Comparison of ENCODE assay signal across 22 cellular contexts in genomic region chr1:76162254-76162653, GRCh38.
DNase-seq lines count a peak whose midpoint lies in the region; ATAC-seq and TF ChIP-seq lines count a peak whose summit lies in the region.
"Had no signal": no experiment of that assay in that cellular context is flagged by ENCODE, and none has a peak within 500 bp of the region (broad histone marks: within the 10 kb centered on the region; RNA-seq: fewer than 3 reads in every experiment).

No MANE protein-coding gene starts in this region.

- no peaks in the 10 kb centered on the region for H3K9me3 ChIP-seq in body of pancreas
- H3K9me3 ChIP-seq: BE2C had no signal

- intact Hi-C loops in body of pancreas (cut with DNase I) = no loop called here

- H3K27ac ChIP-seq in body of pancreas = no peak overlapping the region

- no peak overlapping the region for H3K4me3 Mint-ChIP-seq in stimulated activated naive B cell treated with anti-CD40 and anti-IgM and Interleukin-4, amounts not matched to agents 10 μg/mL and 1 μg/mL and 100 μg/mL, for 72 hours
- H3K4me3 Mint-ChIP-seq: CD4-positive, CD25-positive, alpha-beta regulatory T cell; CD8-positive, alpha-beta memory T cell; HFFc6 had no signal

- ATAC-seq in stimulated activated naive B cell treated with anti-CD40 and anti-IgM and Interleukin-4, amounts not matched to agents 10 μg/mL and 1 μg/mL and 100 μg/mL, for 72 hours (replicated peaks) = peak; percentile 59 to 69
- ATAC-seq in HG02981 (IDR thresholded peaks at IDR 0.05; ENCODE audit: unreplicated experiment) (no peak), body of pancreas (no peak)
- ATAC-seq: GM12878, HCT116 had no signal

- no peaks in the 10 kb centered on the region for H3K27me3 ChIP-seq in body of pancreas
- H3K27me3 ChIP-seq: BE2C had no signal

- no peak for TF ChIP-seq CTCF in body of pancreas (IDR thresholded peaks at IDR 0.05)

- DNase-seq in NCI-H2171 treated with DMSO at 0.1 percent for 48 hours (lab: John Stamatoyannopoulos, UW) (peak; percentile 35), NCI-H2171 (lab: John Stamatoyannopoulos, UW) (no peak), NCI-H146 treated with DMSO at 0.1 percent for 48 hours (lab: John Stamatoyannopoulos, UW; ENCODE audit: unreplicated experiment) (peak; percentile 38), NCI-H774 (lab: John Stamatoyannopoulos, UW) (peak; percentile 43), body of pancreas (no peak)
- DNase-seq in stimulated activated naive B cell treated with anti-CD40 and anti-IgM and Interleukin-4, amounts not matched to agents 10 μg/mL and 1 μg/mL and 100 μg/mL, for 72 hours = no peak
- DNase-seq: ACHN; BE2C; C1 segment of cervical spinal cord; CD4-positive, CD25-positive, alpha-beta regulatory T cell; CD8-positive, alpha-beta memory T cell; COR-L47; DMS153; DND-41; EL; GOT3; H7; HFFc6 had no signal

- H3K4me1 ChIP-seq in body of pancreas = no peaks in the 10 kb centered on the region
- H3K4me1 ChIP-seq: BE2C had no signal

- no peaks in the 10 kb centered on the region for H3K36me3 ChIP-seq in body of pancreas (replicated peaks in 1 of 2; ENCODE audit: insufficient read depth in 1 of 2, low read depth in 2 of 2)
- H3K36me3 ChIP-seq: BE2C had no signal

- H3K27me3 Mint-ChIP-seq in stimulated activated naive B cell treated with anti-CD40 and anti-IgM and Interleukin-4, amounts not matched to agents 10 μg/mL and 1 μg/mL and 100 μg/mL, for 72 hours = no peaks in the 10 kb centered on the region
- H3K27me3 Mint-ChIP-seq: CD4-positive, CD25-positive, alpha-beta regulatory T cell; CD8-positive, alpha-beta memory T cell had no signal

- H3K36me3 Mint-ChIP-seq in stimulated activated naive B cell treated with anti-CD40 and anti-IgM and Interleukin-4, amounts not matched to agents 10 μg/mL and 1 μg/mL and 100 μg/mL, for 72 hours = peaks cover 13 to 14% of the 10 kb centered on the region in 2 donors
- H3K36me3 Mint-ChIP-seq: CD4-positive, CD25-positive, alpha-beta regulatory T cell; CD8-positive, alpha-beta memory T cell had no signal

- peaks cover 8% of the 10 kb centered on the region in 2 donors for H3K9me3 Mint-ChIP-seq in stimulated activated naive B cell treated with anti-CD40 and anti-IgM and Interleukin-4, amounts not matched to agents 10 μg/mL and 1 μg/mL and 100 μg/mL, for 72 hours
- H3K9me3 Mint-ChIP-seq: HFFc6 had no signal

- H3K27ac Mint-ChIP-seq in stimulated activated naive B cell treated with anti-CD40 and anti-IgM and Interleukin-4, amounts not matched to agents 10 μg/mL and 1 μg/mL and 100 μg/mL, for 72 hours = no peak overlapping the region
- H3K27ac Mint-ChIP-seq: CD4-positive, CD25-positive, alpha-beta regulatory T cell; CD8-positive, alpha-beta memory T cell; HFFc6; IgD-negative memory B cell had no signal

- 42 to 49% methylated on average over 5 of the region's 5 CpGs for WGBS in body of pancreas, 2 donors

- TF ChIP-seq POLR2A in body of pancreas (IDR thresholded peaks at IDR 0.05) = no peak

- H3K4me3 ChIP-seq in body of pancreas = no peak overlapping the region
- H3K4me3 ChIP-seq: GM12878 had no signal

- H3K4me1 Mint-ChIP-seq in stimulated activated naive B cell treated with anti-CD40 and anti-IgM and Interleukin-4, amounts not matched to agents 10 μg/mL and 1 μg/mL and 100 μg/mL, for 72 hours = peaks cover 5 to 15% of the 10 kb centered on the region in 2 donors

Comparison
In these comparisons a context has a peak if more than half of its experiments do, and no peak if none do; other contexts are left out.
1. DNase-seq: peak in NCI-H2171 treated with DMSO at 0.1 percent for 48 hours (single experiment), NCI-H146 treated with DMSO at 0.1 percent for 48 hours (single experiment) and NCI-H774 (single experiment); none in NCI-H2171 (single experiment), stimulated activated naive B cell treated with anti-CD40 and anti-IgM and Interleukin-4, amounts not matched to agents 10 μg/mL and 1 μg/mL and 100 μg/mL, for 72 hours (single experiment) and body of pancreas (0 of 4).
2. ATAC-seq: peak in stimulated activated naive B cell treated with anti-CD40 and anti-IgM and Interleukin-4, amounts not matched to agents 10 μg/mL and 1 μg/mL and 100 μg/mL, for 72 hours (2 of 2); none in HG02981 (single experiment) and body of pancreas (single experiment).